ENCODE assay signal across 26 cellular contexts in genomic region chr7:99468336-99468918, GRCh38.
"Had no signal": no experiment of that assay in that cellular context is flagged by ENCODE, and none has a peak within 500 bp of the region (broad histone marks: within the 10 kb centered on the region; RNA-seq: fewer than 3 reads in every experiment).

No MANE protein-coding gene starts in this region.

- H3K27me3 Mint-ChIP-seq: activated naive CD8-positive, alpha-beta T cell; activated T-helper 17 cell treated with anti-CD3 and anti-CD28 coated beads, Interleukin-2, amount 50 U/mL, for 72 hours had no signal

- H3K4me3 Mint-ChIP-seq: activated naive CD4-positive, alpha-beta T cell treated with anti-CD3 and anti-CD28 coated beads for 36 hours; activated naive CD8-positive, alpha-beta T cell; activated T-helper 17 cell treated with anti-CD3 and anti-CD28 coated beads, Interleukin-2, amount 50 U/mL, for 72 hours; T-helper 1 cell treated with Interleukin-12 subunit alpha and Interleukin-12 subunit beta and Interleukin-4 antibody, amounts not matched to agents 30 μg/mL and 1 μg/mL, for 36 hours had no signal

- H3K4me3 ChIP-seq: cardiac muscle cell, K562 had no signal

- H3K27ac ChIP-seq: brain microvascular endothelial cell, cardiac muscle cell had no signal

- H3K36me3 ChIP-seq: cardiac muscle cell had no signal

- H3K27me3 ChIP-seq: brain microvascular endothelial cell, cardiac muscle cell had no signal

- ATAC-seq: activated T-helper 17 cell treated with anti-CD3 and anti-CD28 coated beads, Interleukin-2, amount 50 U/mL, for 72 hours; K562; PC-3 had no signal

- DNase-seq: activated CD4-positive, alpha-beta T cell treated with anti-CD3 and anti-CD28 coated beads for 48 hours; activated CD4-positive, alpha-beta T cell treated with anti-CD3 and anti-CD28 coated beads, Interleukin-2, amount 50 U/mL, for 4 hours; activated CD4-positive, CD25-positive, alpha-beta regulatory T cell treated with anti-CD3 and anti-CD28 coated beads, Interleukin-2, amount 50 U/mL, for 72 hours; activated CD8-positive, alpha-beta memory T cell treated with anti-CD3 and anti-CD28 coated beads for 24 hours; activated gamma-delta T cell; activated naive CD4-positive, alpha-beta T cell treated with anti-CD3 and anti-CD28 coated beads for 36 hours; activated T-cell treated with anti-CD3 and anti-CD28 coated beads, Interleukin-2, amount 50 U/mL, for 48 hours; amygdala; brain microvascular endothelial cell; Karpas-422; MM.1S; NCI-H1105; NCI-H1436; NCI-H1694 treated with DMSO at 0.1 percent for 48 hours; NCI-H2029 treated with DMSO at 0.1 percent for 48 hours; NCI-H345; NCI-H510A treated with DMSO at 0.1 percent for 48 hours; NCI-H69; NK-92 treated with Interleukin-12 subunit alpha and Interleukin-12 subunit beta, amount 100 ng/mL, for 24 hours; PC-3; SHP77 treated with DMSO at 0.1 percent for 48 hours had no signal

- H3K9me3 Mint-ChIP-seq: activated naive CD4-positive, alpha-beta T cell treated with anti-CD3 and anti-CD28 coated beads for 36 hours; activated T-helper 17 cell treated with anti-CD3 and anti-CD28 coated beads, Interleukin-2, amount 50 U/mL, for 72 hours; T-helper 1 cell treated with Interleukin-12 subunit alpha and Interleukin-12 subunit beta and Interleukin-4 antibody, amounts not matched to agents 30 μg/mL and 1 μg/mL, for 36 hours had no signal
